Comparison of ENCODE assay signal across 26 cellular contexts in the genomic region with DNA sequence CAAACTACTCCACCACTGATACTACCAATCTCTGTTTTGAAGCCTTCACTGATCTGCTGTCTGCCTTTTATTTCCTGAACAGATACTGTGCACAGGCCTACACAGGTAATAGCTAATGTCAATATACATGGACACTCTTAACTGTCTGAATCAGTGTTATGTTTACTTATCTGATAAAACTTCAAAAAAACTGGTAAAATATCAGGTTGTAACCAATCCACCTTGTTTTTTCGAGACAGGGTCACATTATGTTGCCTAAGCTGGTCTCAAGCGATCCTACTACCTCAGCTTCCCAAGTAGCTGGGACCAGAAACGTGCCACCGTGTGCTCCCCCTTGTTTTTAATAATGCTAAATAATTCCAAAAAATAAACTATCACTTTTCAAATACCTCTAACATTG. TPM values are rescaled to one million over a fixed set of nuclear protein-coding genes. Genes with fewer than 3 reads are reported as not detected.
A peak's percentile ranks its signal among the peaks of the same experiment; 100 is the strongest.
DNase-seq lines count a peak whose midpoint lies in the region; TF ChIP-seq lines count a peak whose summit lies in the region.
"Had no signal": no experiment of that assay in that cellular context is flagged by ENCODE, and none has a peak within 500 bp of the region (broad histone marks: within the 10 kb centered on the region; RNA-seq: fewer than 3 reads in every experiment).

No MANE protein-coding gene starts in this region.

- no peaks in the 10 kb centered on the region for H3K27me3 ChIP-seq in fibroblast of lung (ENCODE audit: control insufficient read depth, insufficient read depth, low read length)
- no peaks in the 10 kb centered on the region for H3K27me3 ChIP-seq in prostate gland (replicated peaks; ENCODE audit: insufficient read depth)
- no peaks in the 10 kb centered on the region for H3K27me3 ChIP-seq in A673 (replicated peaks; ENCODE audit: insufficient read depth, low read depth, low read length, poor library complexity)
- H3K27me3 ChIP-seq: breast epithelium, ovary, SJSA1, transverse colon had no signal

- H3K4me1 Mint-ChIP-seq in MCF 10A (ENCODE audit: insufficient read depth, unreplicated experiment): peaks cover 16% of the 10 kb centered on the region
- H3K4me1 Mint-ChIP-seq: activated naive CD8-positive, alpha-beta T cell treated with anti-CD3 and anti-CD28 coated beads, Interleukin-2, amount 50 U/mL, for 24 hours; B cell had no signal

- H3K9me3 ChIP-seq in fibroblast of lung (ENCODE audit: control insufficient read depth, insufficient read depth, low read depth, low read length) (no peaks in the 10 kb centered on the region), prostate gland (no peaks in the 10 kb centered on the region), A673 (ENCODE audit: low read depth, low read length, poor library complexity, severe bottlenecking) (no peaks in the 10 kb centered on the region)
- H3K9me3 ChIP-seq: breast epithelium, Caco-2, ovary, SJSA1, transverse colon had no signal

- H3K4me3 Mint-ChIP-seq in MCF 10A (ENCODE audit: unreplicated experiment): no peak overlapping the region
- H3K4me3 Mint-ChIP-seq: activated naive CD8-positive, alpha-beta T cell treated with anti-CD3 and anti-CD28 coated beads, Interleukin-2, amount 50 U/mL, for 24 hours; B cell; natural killer cell; T-helper 1 cell treated with Interleukin-12 subunit alpha and Interleukin-12 subunit beta and Interleukin-4 antibody, amounts not matched to agents 30 μg/mL and 1 μg/mL, for 36 hours had no signal

- 46% methylated on average over 4 of the region's 4 CpGs for WGBS in prostate gland

- no peaks in the 10 kb centered on the region for H3K27me3 Mint-ChIP-seq in MCF 10A (ENCODE audit: insufficient read depth, unreplicated experiment)
- H3K27me3 Mint-ChIP-seq: activated naive CD8-positive, alpha-beta T cell treated with anti-CD3 and anti-CD28 coated beads, Interleukin-2, amount 50 U/mL, for 24 hours; B cell had no signal

- H3K4me2 ChIP-seq in fibroblast of lung (ENCODE audit: extremely low read depth, insufficient read depth, low read length): no peak overlapping the region

- peaks cover 7% of the 10 kb centered on the region for H3K79me2 ChIP-seq in fibroblast of lung (ENCODE audit: control insufficient read depth, insufficient read depth, low read length)

- no peak for TF ChIP-seq POLR2A in prostate gland (IDR thresholded peaks at IDR 0.05)

- no peak overlapping the region for H3K9ac ChIP-seq in fibroblast of lung (ENCODE audit: insufficient read depth, low read length)

- peak overlapping the region; percentile 29 for H3K27ac ChIP-seq in fibroblast of lung (ENCODE audit: insufficient read depth, low read length)
- H3K27ac ChIP-seq in prostate gland: peak overlapping the region; percentile 34 to 59
- no peak overlapping the region for H3K27ac ChIP-seq in A673 (ENCODE audit: low read depth, low read length, poor library complexity, severe bottlenecking)
- H3K27ac ChIP-seq: 22Rv1, breast epithelium, ovary, SJSA1 had no signal

- intact Hi-C loops in prostate gland (cut with DNase I) (no loop called here), A673 (cut with micrococcal nuclease; ENCODE audit: unreplicated experiment) (no loop called here), MCF 10A (cut with micrococcal nuclease) (no loop called here)

- CTCF ChIA-PET in A673 (lab: Charles Lee): no interaction called here
- CTCF ChIA-PET in MCF 10A (lab: Yijun Ruan, JAX): interaction anchor here (0.6 to 1.2 kb wide), 5 partner anchors 10 to 63 kb away, joined by 3 to 4 read pairs (median 3); no protein-coding TSS in a partner anchor

- peaks cover 14% of the 10 kb centered on the region for H3K4me1 ChIP-seq in fibroblast of lung (ENCODE audit: control insufficient read depth, extremely low read depth, insufficient read depth, low read length)
- H3K4me1 ChIP-seq in prostate gland (replicated peaks): peaks cover 12% of the 10 kb centered on the region
- peaks cover 6% of the 10 kb centered on the region for H3K4me1 ChIP-seq in A673 (ENCODE audit: insufficient read depth, low read length, poor library complexity, severe bottlenecking)
- H3K4me1 ChIP-seq: breast epithelium had no signal

- POLR2A ChIA-PET in A673 (lab: Charles Lee; ENCODE audit: low non-redundant PET): no interaction called here
- POLR2A ChIA-PET in MCF 10A (lab: Yijun Ruan, JAX): interaction anchor here (1.1 to 3.8 kb wide), 2 partner anchors 43 to 256 kb away, joined by 3 to 43 read pairs; a partner anchor contains a TSS

- H3K36me3 ChIP-seq in fibroblast of lung (ENCODE audit: control insufficient read depth, insufficient read depth, low read length) (peaks cover 6% of the 10 kb centered on the region), prostate gland (no peaks in the 10 kb centered on the region), A673 (ENCODE audit: insufficient read depth, low read length, poor library complexity, severe bottlenecking) (peaks cover 25% of the 10 kb centered on the region)
- H3K36me3 ChIP-seq: breast epithelium, ovary had no signal

- no TSS peak for BruUV-seq in A673 (replicated peaks; lab: Mats Ljungman, UMichigan)
- BruUV-seq in MCF 10A (replicated peaks; lab: Mats Ljungman, UMichigan): no TSS peak

- H3K4me3 ChIP-seq in fibroblast of lung (replicated peaks in 1 of 4; ENCODE audit: control extremely low read depth in 1 of 4, insufficient read depth in 1 of 4, low read depth in 3 of 4, low read length in 4 of 4): no peak overlapping the region
- no peak overlapping the region for H3K4me3 ChIP-seq in prostate gland
- H3K4me3 ChIP-seq in A673 (ENCODE audit: low read depth, low read length, poor library complexity, severe bottlenecking): no peak overlapping the region
- H3K4me3 ChIP-seq: breast epithelium, ovary, SJSA1, transverse colon had no signal

- no peaks in the 10 kb centered on the region for H4K20me1 ChIP-seq in fibroblast of lung (ENCODE audit: control insufficient read depth, extremely low read depth, insufficient read depth, low read length)

- H3K9me3 Mint-ChIP-seq in MCF 10A (ENCODE audit: unreplicated experiment): no peaks in the 10 kb centered on the region
- H3K9me3 Mint-ChIP-seq: activated naive CD8-positive, alpha-beta T cell treated with anti-CD3 and anti-CD28 coated beads, Interleukin-2, amount 50 U/mL, for 24 hours; activated T-helper 2 cell treated with anti-CD3 and anti-CD28 coated beads, Interferon-gamma antibody, Interleukin-2, Interleukin-4, amounts not matched to agents 10 μg/mL and 5 μg/mL and 100 μg/mL, durations not matched to agents 14 hours and 24 hours and 36 hours; natural killer cell; T-helper 1 cell treated with Interleukin-12 subunit alpha and Interleukin-12 subunit beta and Interleukin-4 antibody, amounts not matched to agents 30 μg/mL and 1 μg/mL, for 36 hours had no signal

- DNase-seq in NCI-H2029 treated with DMSO at 0.1 percent for 48 hours (lab: John Stamatoyannopoulos, UW) (peak; percentile 68), NCI-H2029 (lab: John Stamatoyannopoulos, UW) (no peak), fibroblast of lung (ENCODE audit: low read depth in 2 of 2) (no peak), prostate gland (ENCODE audit: low spot score) (peak; percentile 14), activated gamma-delta T cell treated with Interleukin-2 at 50 U/mL for 16 hours (no peak), A673 (ENCODE audit: low spot score) (no peak), KBM-7 (no peak), MCF 10A (ENCODE audit: unreplicated experiment) (no peak)
- DNase-seq: activated CD4-positive, alpha-beta T cell treated with anti-CD3 and anti-CD28 coated beads, Interleukin-2, amount 50 U/mL, for 1 hour; activated naive CD8-positive, alpha-beta T cell treated with anti-CD3 and anti-CD28 coated beads, Interleukin-2, amount 50 U/mL, for 24 hours; foreskin fibroblast; HCEC 1CT; hypothalamus; natural killer cell; NCI-H187 treated with DMSO at 0.1 percent for 48 hours; NCI-H345; ovary; stimulated activated naive CD4-positive, alpha-beta T cell; transverse colon had no signal

- TF ChIP-seq CTCF in fibroblast of lung (conservative IDR thresholded peaks at IDR 0.05 in 1 of 2, IDR thresholded peaks at IDR 0.05 in 1 of 2; ENCODE audit: low read depth in 1 of 2, low read length in 2 of 2) (no peak), prostate gland (IDR thresholded peaks at IDR 0.05) (no peak), A673 (conservative IDR thresholded peaks at IDR 0.05; ENCODE audit: low read depth, low read length) (no peak), MCF 10A (IDR thresholded peaks at IDR 0.05; ENCODE audit: unreplicated experiment) (no peak)

- no peak overlapping the region for H2AFZ ChIP-seq in fibroblast of lung (ENCODE audit: low read length)

- in situ Hi-C loops in KBM-7 (cut with MboI; ENCODE audit: low pct_unique_long_range_greater_than_20kb, low sequenced_read_pairs): no loop called here

- peaks cover 87% of the 10 kb centered on the region for H3K36me3 Mint-ChIP-seq in MCF 10A (ENCODE audit: insufficient read depth, unreplicated experiment)

- H3K27ac Mint-ChIP-seq in MCF 10A (ENCODE audit: low read depth, unreplicated experiment): no peak overlapping the region
- H3K27ac Mint-ChIP-seq: activated naive CD8-positive, alpha-beta T cell treated with anti-CD3 and anti-CD28 coated beads, Interleukin-2, amount 50 U/mL, for 24 hours; activated T-helper 2 cell treated with anti-CD3 and anti-CD28 coated beads, Interferon-gamma antibody, Interleukin-2, Interleukin-4, amounts not matched to agents 10 μg/mL and 5 μg/mL and 100 μg/mL, durations not matched to agents 14 hours and 24 hours and 36 hours; B cell; T-helper 1 cell treated with Interleukin-12 subunit alpha and Interleukin-12 subunit beta and Interleukin-4 antibody, amounts not matched to agents 30 μg/mL and 1 μg/mL, for 36 hours had no signal

RNA-seq across cellular contexts. Expression of a gene that starts 43.5 kb away (rescaled TPM):
- 405 and 534 TPM in 2 replicates for total RNA-seq in fibroblast of lung
- polyA plus RNA-seq in fibroblast of lung: 132 and 135 TPM in 2 replicates
- polyA plus RNA-seq in fibroblast of lung (2012): 81.1 and 85.9 TPM in 2 replicates
- polyA minus RNA-seq in fibroblast of lung (ENCODE audit: low replicate concordance): 172 and 257 TPM in 2 replicates
- 100 to 1,000 TPM; 108 to 189 TPM for total RNA-seq in prostate gland
- total RNA-seq in A673 (2021): 138 and 156 TPM in 2 replicates
- 122 and 139 TPM in 2 replicates for total RNA-seq in MCF 10A (2022)

Comparison
In these comparisons a context has a peak if more than half of its experiments do, and no peak if none do; other contexts are left out.
1. DNase-seq: peak in NCI-H2029 treated with DMSO at 0.1 percent for 48 hours (single experiment) and prostate gland (single experiment); none in NCI-H2029 (single experiment), fibroblast of lung (0 of 2), activated gamma-delta T cell treated with Interleukin-2 at 50 U/mL for 16 hours (single experiment), A673 (single experiment), KBM-7 (single experiment) and MCF 10A (single experiment).